Comparison of ENCODE assay signal across 14 cellular contexts in genomic region chr11:130162733-130163132, GRCh38. TPM values are rescaled to one million over a fixed set of nuclear protein-coding genes. Genes with fewer than 3 reads are reported as not detected.
DNase-seq lines count a peak whose midpoint lies in the region; ATAC-seq, FAIRE-seq and TF ChIP-seq lines count a peak whose summit lies in the region.
"Had no signal": no experiment of that assay in that cellular context is flagged by ENCODE, and none has a peak within 500 bp of the region (broad histone marks: within the 10 kb centered on the region; RNA-seq: fewer than 3 reads in every experiment).

No MANE protein-coding gene starts in this region.

- TF ChIP-seq CTCF in activated CD8-positive, alpha-beta T cell treated with anti-CD3 and anti-CD28 coated beads for 36 hours (IDR thresholded peaks at IDR 0.05), result no peak
- TF ChIP-seq CTCF in bronchial epithelial cell (IDR thresholded peaks at IDR 0.05; ENCODE audit: insufficient read depth, low read length, severe bottlenecking) (no peak), prostate gland (IDR thresholded peaks at IDR 0.05) (no peak)

- peaks cover 50% of the 10 kb centered on the region for H3K27me3 Mint-ChIP-seq in activated CD8-positive, alpha-beta T cell treated with anti-CD3 and anti-CD28 coated beads for 36 hours
- peaks cover 55% of the 10 kb centered on the region for H3K27me3 Mint-ChIP-seq in activated CD8-positive, alpha-beta T cell treated with anti-CD3 and anti-CD28 coated beads, Interleukin-2, amount 10 ng/mL, durations not matched to agents 7 days and 5 days (ENCODE audit: low read depth)
- H3K27me3 Mint-ChIP-seq in stimulated activated memory B cell treated with anti-CD40 and anti-IgM and Interleukin-4, amounts not matched to agents 10 μg/mL and 1 μg/mL and 100 μg/mL, for 72 hours, result no peaks in the 10 kb centered on the region

- no peaks in the 10 kb centered on the region for H3K9me3 ChIP-seq in prostate gland
- H3K9me3 ChIP-seq: neutrophil had no signal

- peaks cover 5% of the 10 kb centered on the region for H3K4me1 ChIP-seq in prostate gland (replicated peaks)

- intact Hi-C loops in activated CD8-positive, alpha-beta T cell treated with anti-CD3 and anti-CD28 coated beads for 36 hours (cut with micrococcal nuclease), result no loop called here
- intact Hi-C loops in prostate gland (cut with DNase I), result no loop called here

- no peak overlapping the region for H3K27ac ChIP-seq in prostate gland
- H3K27ac ChIP-seq: neutrophil had no signal

- FAIRE-seq in bronchial epithelial cell (lab: Jason Lieb, UNC), result peak; percentile 98
- FAIRE-seq: GM12891 had no signal

- no peak overlapping the region for H3K27ac Mint-ChIP-seq in activated CD8-positive, alpha-beta T cell treated with anti-CD3 and anti-CD28 coated beads for 36 hours
- H3K27ac Mint-ChIP-seq in activated CD8-positive, alpha-beta T cell treated with anti-CD3 and anti-CD28 coated beads, Interleukin-2, amount 10 ng/mL, durations not matched to agents 7 days and 5 days, result no peak overlapping the region
- peak overlapping the region; percentile 59 for H3K27ac Mint-ChIP-seq in stimulated activated memory B cell treated with anti-CD40 and anti-IgM and Interleukin-4, amounts not matched to agents 10 μg/mL and 1 μg/mL and 100 μg/mL, for 72 hours
- H3K27ac Mint-ChIP-seq: T-helper 1 cell treated with Interleukin-12 subunit alpha and Interleukin-12 subunit beta and Interleukin-4 antibody, amounts not matched to agents 30 μg/mL and 1 μg/mL, for 36 hours had no signal

- no peak for DNase-seq in activated CD8-positive, alpha-beta T cell treated with anti-CD3 and anti-CD28 coated beads for 36 hours
- no peak for DNase-seq in activated CD8-positive, alpha-beta T cell treated with anti-CD3 and anti-CD28 coated beads, Interleukin-2, amount 10 ng/mL, durations not matched to agents 7 days and 5 days
- peak; percentile 62 for DNase-seq in NCI-H2196 (lab: John Stamatoyannopoulos, UW; ENCODE audit: unreplicated experiment)
- peak; percentile 86 for DNase-seq in bronchial epithelial cell (ENCODE audit: low read depth)
- DNase-seq in HEK293T (ENCODE audit: extremely low spot score), result no peak
- no peak for DNase-seq in prostate gland (ENCODE audit: low spot score)
- no peak for DNase-seq in activated CD4-positive, alpha-beta T cell treated with anti-CD3 and anti-CD28 coated beads, Interleukin-2, amount 50 U/mL, for 1 hour
- DNase-seq: activated gamma-delta T cell; effector CD4-positive, alpha-beta T cell; NCI-H187 had no signal

- peak; percentile 24 for ATAC-seq in activated CD8-positive, alpha-beta T cell treated with anti-CD3 and anti-CD28 coated beads for 36 hours
- ATAC-seq in activated CD8-positive, alpha-beta T cell treated with anti-CD3 and anti-CD28 coated beads, Interleukin-2, amount 10 ng/mL, durations not matched to agents 7 days and 5 days, result no peak
- no peak for ATAC-seq in stimulated activated memory B cell treated with anti-CD40 and anti-IgM and Interleukin-4, amounts not matched to agents 10 μg/mL and 1 μg/mL and 100 μg/mL, for 72 hours

- CTCF ChIA-PET in activated CD8-positive, alpha-beta T cell treated with anti-CD3 and anti-CD28 coated beads for 36 hours (lab: Charles Lee), result no interaction called here
- CTCF ChIA-PET in activated CD8-positive, alpha-beta T cell treated with anti-CD3 and anti-CD28 coated beads, Interleukin-2, amount 10 ng/mL, durations not matched to agents 7 days and 5 days (lab: Charles Lee), result no interaction called here
- CTCF ChIA-PET in HEK293T (lab: Yijun Ruan, JAX), result no interaction called here

- no peak overlapping the region for H3K4me3 ChIP-seq in bronchial epithelial cell (ENCODE audit: low read depth, low read length)
- no peak overlapping the region for H3K4me3 ChIP-seq in prostate gland

- H3K4me1 Mint-ChIP-seq in activated CD8-positive, alpha-beta T cell treated with anti-CD3 and anti-CD28 coated beads for 36 hours (ENCODE audit: low read depth), result peaks cover 2% of the 10 kb centered on the region
- H3K4me1 Mint-ChIP-seq in activated CD8-positive, alpha-beta T cell treated with anti-CD3 and anti-CD28 coated beads, Interleukin-2, amount 10 ng/mL, durations not matched to agents 7 days and 5 days (ENCODE audit: low read depth), result peaks cover 7% of the 10 kb centered on the region
- H3K4me1 Mint-ChIP-seq in stimulated activated memory B cell treated with anti-CD40 and anti-IgM and Interleukin-4, amounts not matched to agents 10 μg/mL and 1 μg/mL and 100 μg/mL, for 72 hours, result peaks cover 77% of the 10 kb centered on the region

- POLR2A ChIA-PET in activated CD8-positive, alpha-beta T cell treated with anti-CD3 and anti-CD28 coated beads for 36 hours (lab: Charles Lee), result no interaction called here
- POLR2A ChIA-PET in activated CD8-positive, alpha-beta T cell treated with anti-CD3 and anti-CD28 coated beads, Interleukin-2, amount 10 ng/mL, durations not matched to agents 7 days and 5 days (lab: Charles Lee), result no interaction called here
- POLR2A ChIA-PET in HEK293T (lab: Yijun Ruan, JAX), result no interaction called here

- no peaks in the 10 kb centered on the region for H3K9me3 Mint-ChIP-seq in activated CD8-positive, alpha-beta T cell treated with anti-CD3 and anti-CD28 coated beads for 36 hours
- no peaks in the 10 kb centered on the region for H3K9me3 Mint-ChIP-seq in activated CD8-positive, alpha-beta T cell treated with anti-CD3 and anti-CD28 coated beads, Interleukin-2, amount 10 ng/mL, durations not matched to agents 7 days and 5 days (ENCODE audit: insufficient read depth)
- H3K9me3 Mint-ChIP-seq in stimulated activated memory B cell treated with anti-CD40 and anti-IgM and Interleukin-4, amounts not matched to agents 10 μg/mL and 1 μg/mL and 100 μg/mL, for 72 hours, result no peaks in the 10 kb centered on the region
- H3K9me3 Mint-ChIP-seq: T-helper 1 cell treated with Interleukin-12 subunit alpha and Interleukin-12 subunit beta and Interleukin-4 antibody, amounts not matched to agents 30 μg/mL and 1 μg/mL, for 36 hours had no signal

- H3K27me3 ChIP-seq in bronchial epithelial cell (ENCODE audit: control insufficient read depth, insufficient read depth, low read length), result peaks cover 6% of the 10 kb centered on the region
- no peaks in the 10 kb centered on the region for H3K27me3 ChIP-seq in prostate gland (replicated peaks; ENCODE audit: insufficient read depth)

- H3K4me3 Mint-ChIP-seq in activated CD8-positive, alpha-beta T cell treated with anti-CD3 and anti-CD28 coated beads for 36 hours, result no peak overlapping the region
- H3K4me3 Mint-ChIP-seq in activated CD8-positive, alpha-beta T cell treated with anti-CD3 and anti-CD28 coated beads, Interleukin-2, amount 10 ng/mL, durations not matched to agents 7 days and 5 days, result no peak overlapping the region
- H3K4me3 Mint-ChIP-seq in stimulated activated memory B cell treated with anti-CD40 and anti-IgM and Interleukin-4, amounts not matched to agents 10 μg/mL and 1 μg/mL and 100 μg/mL, for 72 hours, result no peak overlapping the region
- H3K4me3 Mint-ChIP-seq: T-helper 1 cell treated with Interleukin-12 subunit alpha and Interleukin-12 subunit beta and Interleukin-4 antibody, amounts not matched to agents 30 μg/mL and 1 μg/mL, for 36 hours had no signal

- H3K36me3 ChIP-seq in bronchial epithelial cell (ENCODE audit: control insufficient read depth, insufficient read depth, low read length) (peaks cover 5% of the 10 kb centered on the region), prostate gland (no peaks in the 10 kb centered on the region)
- H3K36me3 ChIP-seq: neutrophil had no signal

- no peaks in the 10 kb centered on the region for H3K36me3 Mint-ChIP-seq in activated CD8-positive, alpha-beta T cell treated with anti-CD3 and anti-CD28 coated beads for 36 hours (ENCODE audit: low read depth)
- H3K36me3 Mint-ChIP-seq in activated CD8-positive, alpha-beta T cell treated with anti-CD3 and anti-CD28 coated beads, Interleukin-2, amount 10 ng/mL, durations not matched to agents 7 days and 5 days (ENCODE audit: low read depth), result no peaks in the 10 kb centered on the region
- no peaks in the 10 kb centered on the region for H3K36me3 Mint-ChIP-seq in stimulated activated memory B cell treated with anti-CD40 and anti-IgM and Interleukin-4, amounts not matched to agents 10 μg/mL and 1 μg/mL and 100 μg/mL, for 72 hours

- TF ChIP-seq POLR2A in prostate gland (IDR thresholded peaks at IDR 0.05), result no peak

- 76% methylated on average over 5 of the region's 5 CpGs for WGBS in prostate gland

TF ChIP-seq in HEK293T, 16 proteins besides CTCF, POLR2A, EP300 and RAD21:
- TF ChIP-seq BHLHE40 (IDR thresholded peaks at IDR 0.05; ENCODE audit: borderline replicate concordance) (no peak), FOXM1 (IDR thresholded peaks at IDR 0.05; ENCODE audit: borderline replicate concordance) (no peak), ZNF384 (IDR thresholded peaks at IDR 0.05) (no peak), TARDBP (IDR thresholded peaks at IDR 0.05) (no peak), FOXA1 (IDR thresholded peaks at IDR 0.05) (no peak), SUZ12 (IDR thresholded peaks at IDR 0.05) (no peak), CTBP1 (IDR thresholded peaks at IDR 0.05; ENCODE audit: borderline replicate concordance) (no peak), FOXK2 (IDR thresholded peaks at IDR 0.05) (no peak), HDGF (IDR thresholded peaks at IDR 0.05; ENCODE audit: borderline replicate concordance) (no peak), PKNOX1 (IDR thresholded peaks at IDR 0.05) (no peak), NFRKB (IDR thresholded peaks at IDR 0.05) (no peak), ELF4 (IDR thresholded peaks at IDR 0.05) (no peak), SP1 (IDR thresholded peaks at IDR 0.05) (no peak), L3MBTL2 (conservative IDR thresholded peaks at IDR 0.05) (no peak)

RNA-seq across cellular contexts. Expression of gene ST14, which starts 3.2 kb away (rescaled TPM):
- total RNA-seq in activated CD8-positive, alpha-beta T cell treated with anti-CD3 and anti-CD28 coated beads for 36 hours, result not detected
- not detected for total RNA-seq in activated CD8-positive, alpha-beta T cell treated with anti-CD3 and anti-CD28 coated beads, Interleukin-2, amount 10 ng/mL, durations not matched to agents 7 days and 5 days
- 79.2 and 105 TPM in 2 replicates for total RNA-seq in bronchial epithelial cell
- 100 to 1,000 TPM in 1 of 2 donors, 10 to 100 TPM in 1; 39.8 to 114 TPM for total RNA-seq in prostate gland

Comparison
In these comparisons a context has a peak if more than half of its experiments do, and no peak if none do; other contexts are left out.
1. DNase-seq: peak in NCI-H2196 (single experiment) and bronchial epithelial cell (single experiment); none in activated CD8-positive, alpha-beta T cell treated with anti-CD3 and anti-CD28 coated beads for 36 hours (single experiment), activated CD8-positive, alpha-beta T cell treated with anti-CD3 and anti-CD28 coated beads, Interleukin-2, amount 10 ng/mL, durations not matched to agents 7 days and 5 days (single experiment), HEK293T (single experiment), prostate gland (single experiment) and activated CD4-positive, alpha-beta T cell treated with anti-CD3 and anti-CD28 coated beads, Interleukin-2, amount 50 U/mL, for 1 hour (single experiment).
2. RNA of gene ST14, which starts 3.2 kb away (total RNA-seq): 39.8 to 114 TPM in prostate gland and 79.2 to 105 TPM in bronchial epithelial cell; not detected in activated CD8-positive, alpha-beta T cell treated with anti-CD3 and anti-CD28 coated beads for 36 hours and not detected in activated CD8-positive, alpha-beta T cell treated with anti-CD3 and anti-CD28 coated beads, Interleukin-2, amount 10 ng/mL, durations not matched to agents 7 days and 5 days; every median in the first group is over 10 times any median in the second.